In the genomic region with DNA sequence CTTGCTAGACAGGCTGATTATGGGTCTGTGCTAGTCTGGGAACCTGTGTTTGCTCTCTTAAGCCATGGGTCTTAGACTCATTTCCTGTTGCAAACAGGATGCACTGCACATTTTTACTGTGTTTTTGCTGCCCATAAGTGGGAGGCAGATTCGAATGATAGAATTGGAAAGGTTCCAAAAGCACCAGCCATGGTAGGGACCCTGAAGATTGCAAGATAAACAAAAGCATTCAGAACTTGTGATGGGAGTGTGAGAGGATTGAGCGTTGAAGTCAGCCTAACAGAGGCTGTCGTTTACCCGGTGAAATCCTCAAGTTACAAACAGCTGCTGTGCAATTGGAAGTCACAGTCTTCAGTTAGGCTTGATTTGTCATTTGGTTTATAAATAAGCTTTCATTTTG, we compare ENCODE assay signal across 16 cellular contexts.
"Had no signal": no experiment of that assay in that cellular context is flagged by ENCODE, and none has a peak within 500 bp of the region (broad histone marks: within the 10 kb centered on the region; RNA-seq: fewer than 3 reads in every experiment).

No MANE protein-coding gene starts in this region.

- H3K9me3 Mint-ChIP-seq: activated B cell treated with CpG ODN at 0.5 μM for 24 hours; activated CD4-positive, alpha-beta T cell treated with anti-CD3 and anti-CD28 coated beads, Interleukin-2, amount 10 ng/mL, durations not matched to agents 24 days and 14 days; activated naive CD8-positive, alpha-beta T cell treated with anti-CD3 and anti-CD28 coated beads for 36 hours; central memory CD8-positive, alpha-beta T cell; stimulated activated naive CD8-positive, alpha-beta T cell treated with anti-CD3 and anti-CD28 coated beads, Interleukin-15, amount 100 ng/mL, for 72 hours had no signal

- DNase-seq: activated B cell treated with CpG ODN at 0.5 μM for 24 hours; activated CD4-positive, alpha-beta T cell treated with anti-CD3 and anti-CD28 coated beads, Interleukin-2, amount 10 ng/mL, durations not matched to agents 24 days and 14 days; activated gamma-delta T cell treated with Interleukin-2 at 50 U/mL for 16 hours; activated naive CD8-positive, alpha-beta T cell treated with anti-CD3 and anti-CD28 coated beads for 36 hours; foreskin fibroblast; hypothalamus; left ventricle myocardium superior; right cardiac atrium; small intestine; stimulated activated naive CD8-positive, alpha-beta T cell treated with anti-CD3 and anti-CD28 coated beads, Interleukin-15, amount 100 ng/mL, for 72 hours; upper lobe of left lung had no signal

- H3K27me3 Mint-ChIP-seq: activated CD4-positive, alpha-beta T cell treated with anti-CD3 and anti-CD28 coated beads, Interleukin-2, amount 10 ng/mL, durations not matched to agents 24 days and 14 days; activated naive CD8-positive, alpha-beta T cell treated with anti-CD3 and anti-CD28 coated beads for 36 hours had no signal

- H3K4me1 ChIP-seq: prostate gland, upper lobe of left lung had no signal

- H3K27ac Mint-ChIP-seq: activated B cell treated with CpG ODN at 0.5 μM for 24 hours; activated CD4-positive, alpha-beta T cell treated with anti-CD3 and anti-CD28 coated beads, Interleukin-2, amount 10 ng/mL, durations not matched to agents 24 days and 14 days; activated naive CD8-positive, alpha-beta T cell treated with anti-CD3 and anti-CD28 coated beads for 36 hours; memory B cell; stimulated activated naive CD8-positive, alpha-beta T cell treated with anti-CD3 and anti-CD28 coated beads, Interleukin-15, amount 100 ng/mL, for 72 hours had no signal

- H3K4me3 Mint-ChIP-seq: activated B cell treated with CpG ODN at 0.5 μM for 24 hours; activated CD4-positive, alpha-beta T cell treated with anti-CD3 and anti-CD28 coated beads, Interleukin-2, amount 10 ng/mL, durations not matched to agents 24 days and 14 days; activated naive CD8-positive, alpha-beta T cell treated with anti-CD3 and anti-CD28 coated beads for 36 hours; central memory CD8-positive, alpha-beta T cell; memory B cell; stimulated activated naive CD8-positive, alpha-beta T cell treated with anti-CD3 and anti-CD28 coated beads, Interleukin-15, amount 100 ng/mL, for 72 hours had no signal

- H3K4me1 Mint-ChIP-seq: activated B cell treated with CpG ODN at 0.5 μM for 24 hours; activated CD4-positive, alpha-beta T cell treated with anti-CD3 and anti-CD28 coated beads, Interleukin-2, amount 10 ng/mL, durations not matched to agents 24 days and 14 days; activated naive CD8-positive, alpha-beta T cell treated with anti-CD3 and anti-CD28 coated beads for 36 hours; central memory CD8-positive, alpha-beta T cell; memory B cell; stimulated activated naive CD8-positive, alpha-beta T cell treated with anti-CD3 and anti-CD28 coated beads, Interleukin-15, amount 100 ng/mL, for 72 hours had no signal

- H3K27me3 ChIP-seq: upper lobe of left lung had no signal

- H3K27ac ChIP-seq: coronary artery, prostate gland, upper lobe of left lung had no signal

- H3K9me3 ChIP-seq: prostate gland, upper lobe of left lung had no signal

- H3K36me3 Mint-ChIP-seq: activated naive CD8-positive, alpha-beta T cell treated with anti-CD3 and anti-CD28 coated beads for 36 hours; brain; memory B cell had no signal

- H3K4me3 ChIP-seq: coronary artery, prostate gland, upper lobe of left lung had no signal

- H3K36me3 ChIP-seq: prostate gland, upper lobe of left lung had no signal

- ATAC-seq: left ventricle myocardium superior; right cardiac atrium; stimulated activated naive CD8-positive, alpha-beta T cell treated with anti-CD3 and anti-CD28 coated beads, Interleukin-15, amount 100 ng/mL, for 72 hours had no signal
